In the genomic region with DNA sequence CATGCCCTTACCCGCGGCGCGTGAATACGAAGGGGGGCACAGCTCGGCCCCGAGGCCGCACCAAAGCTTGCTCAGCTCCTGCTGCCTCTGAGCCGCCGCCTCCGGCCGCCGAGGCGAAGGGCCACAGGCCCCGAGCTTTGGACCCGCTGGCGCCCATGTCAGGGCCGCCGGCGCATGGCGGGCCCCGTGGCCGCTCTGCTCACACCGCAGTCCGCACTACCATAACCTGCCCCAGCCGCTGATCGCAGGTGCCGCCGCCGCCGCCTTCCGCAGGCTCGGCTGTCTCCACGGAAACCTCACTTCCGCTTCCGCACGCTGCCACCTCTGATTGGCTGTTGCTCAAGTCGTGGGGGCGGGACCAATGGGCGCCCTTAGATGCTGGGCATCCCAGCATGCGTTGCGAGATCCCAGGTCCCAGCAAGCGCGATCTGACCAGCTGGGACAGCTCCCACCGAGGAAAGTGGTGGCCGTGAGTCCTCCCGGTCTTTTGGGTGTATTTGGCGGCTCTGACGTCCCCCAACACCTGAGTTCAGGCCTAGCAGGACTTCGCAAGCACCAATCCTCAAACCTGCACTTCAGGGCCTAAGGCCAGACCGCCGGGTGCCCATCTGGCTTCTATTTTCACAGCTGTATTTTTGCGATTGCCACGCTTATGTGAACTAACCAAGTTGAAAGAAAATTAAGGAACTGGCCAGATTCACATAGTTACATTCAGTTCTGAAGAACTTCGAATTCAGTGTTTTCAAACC, we compare ENCODE assay signal across 1 cellular context.
TF ChIP-seq lines count a peak whose summit lies in the region.

A gene with protein sequence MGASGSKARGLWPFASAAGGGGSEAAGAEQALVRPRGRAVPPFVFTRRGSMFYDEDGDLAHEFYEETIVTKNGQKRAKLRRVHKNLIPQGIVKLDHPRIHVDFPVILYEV (minus strand): TSS at position 281 of the 749 bp plus-strand sequence. CDS start 124 bp downstream, at position 157.

TF ChIP-seq in HEK293, 187 proteins besides CTCF, POLR2A, EP300 and RAD21 (continued from another document):
- TF ChIP-seq, protein P1, sequence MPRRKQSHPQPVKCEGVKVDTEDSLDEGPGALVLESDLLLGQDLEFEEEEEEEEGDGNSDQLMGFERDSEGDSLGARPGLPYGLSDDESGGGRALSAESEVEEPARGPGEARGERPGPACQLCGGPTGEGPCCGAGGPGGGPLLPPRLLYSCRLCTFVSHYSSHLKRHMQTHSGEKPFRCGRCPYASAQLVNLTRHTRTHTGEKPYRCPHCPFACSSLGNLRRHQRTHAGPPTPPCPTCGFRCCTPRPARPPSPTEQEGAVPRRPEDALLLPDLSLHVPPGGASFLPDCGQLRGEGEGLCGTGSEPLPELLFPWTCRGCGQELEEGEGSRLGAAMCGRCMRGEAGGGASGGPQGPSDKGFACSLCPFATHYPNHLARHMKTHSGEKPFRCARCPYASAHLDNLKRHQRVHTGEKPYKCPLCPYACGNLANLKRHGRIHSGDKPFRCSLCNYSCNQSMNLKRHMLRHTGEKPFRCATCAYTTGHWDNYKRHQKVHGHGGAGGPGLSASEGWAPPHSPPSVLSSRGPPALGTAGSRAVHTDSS (tag by site-specific recombination; IDR thresholded peaks at IDR 0.05): no peak
- TF ChIP-seq TRIM28 (IDR thresholded peaks at IDR 0.05; ENCODE audit: borderline replicate concordance, low read length) (no peak), ZNF654 (tag by site-specific recombination; IDR thresholded peaks at IDR 0.05; ENCODE audit: low read depth) (no peak), ZNF174 (tag by site-specific recombination; IDR thresholded peaks at IDR 0.05) (no peak), ZNF138 (tag by site-specific recombination; IDR thresholded peaks at IDR 0.05; ENCODE audit: borderline replicate concordance) (no peak), ZNF214 (tag by site-specific recombination; IDR thresholded peaks at IDR 0.05; ENCODE audit: borderline replicate concordance) (no peak), ZNF366 (tag by site-specific recombination; conservative IDR thresholded peaks at IDR 0.05) (no peak), KLF7 (tag by site-specific recombination; IDR thresholded peaks at IDR 0.05; ENCODE audit: borderline replicate concordance) (no peak), ZNF747 (tag by site-specific recombination; IDR thresholded peaks at IDR 0.05) (no peak), SP7 (tag by site-specific recombination; IDR thresholded peaks at IDR 0.05) (no peak), MZF1 (tag by site-specific recombination; IDR thresholded peaks at IDR 0.05; ENCODE audit: borderline replicate concordance) (no peak), ZNF175 (tag by site-specific recombination; IDR thresholded peaks at IDR 0.05) (no peak), ZNF658 (tag by site-specific recombination; IDR thresholded peaks at IDR 0.05) (no peak), ZNF529 (tag by site-specific recombination; IDR thresholded peaks at IDR 0.05; ENCODE audit: insufficient replicate concordance) (no peak), EGR2 (tag by site-specific recombination; IDR thresholded peaks at IDR 0.05; ENCODE audit: low read depth) (no peak), ZNF830 (tag by site-specific recombination; IDR thresholded peaks at IDR 0.05; ENCODE audit: low read depth) (no peak), TCF7L2 (IDR thresholded peaks at IDR 0.05; ENCODE audit: borderline replicate concordance, low read depth, low read length) (no peak), ZNF76 (tag by site-specific recombination; IDR thresholded peaks at IDR 0.05; ENCODE audit: borderline replicate concordance, low read depth) (peak; percentile 92), MEIS1 (CRISPR knock-in tag; IDR thresholded peaks at IDR 0.05; ENCODE audit: borderline replicate concordance) (no peak), ZNF404 (tag by site-specific recombination; IDR thresholded peaks at IDR 0.05) (no peak)
- TF ChIP-seq, protein P2, sequence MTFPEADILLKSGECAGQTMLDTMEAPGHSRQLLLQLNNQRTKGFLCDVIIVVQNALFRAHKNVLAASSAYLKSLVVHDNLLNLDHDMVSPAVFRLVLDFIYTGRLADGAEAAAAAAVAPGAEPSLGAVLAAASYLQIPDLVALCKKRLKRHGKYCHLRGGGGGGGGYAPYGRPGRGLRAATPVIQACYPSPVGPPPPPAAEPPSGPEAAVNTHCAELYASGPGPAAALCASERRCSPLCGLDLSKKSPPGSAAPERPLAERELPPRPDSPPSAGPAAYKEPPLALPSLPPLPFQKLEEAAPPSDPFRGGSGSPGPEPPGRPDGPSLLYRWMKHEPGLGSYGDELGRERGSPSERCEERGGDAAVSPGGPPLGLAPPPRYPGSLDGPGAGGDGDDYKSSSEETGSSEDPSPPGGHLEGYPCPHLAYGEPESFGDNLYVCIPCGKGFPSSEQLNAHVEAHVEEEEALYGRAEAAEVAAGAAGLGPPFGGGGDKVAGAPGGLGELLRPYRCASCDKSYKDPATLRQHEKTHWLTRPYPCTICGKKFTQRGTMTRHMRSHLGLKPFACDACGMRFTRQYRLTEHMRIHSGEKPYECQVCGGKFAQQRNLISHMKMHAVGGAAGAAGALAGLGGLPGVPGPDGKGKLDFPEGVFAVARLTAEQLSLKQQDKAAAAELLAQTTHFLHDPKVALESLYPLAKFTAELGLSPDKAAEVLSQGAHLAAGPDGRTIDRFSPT (tag by site-specific recombination; IDR thresholded peaks at IDR 0.05): 0 out of 2 replicates have a peak, but pooled peaks have one; percentile 33
- TF ChIP-seq, protein P3, sequence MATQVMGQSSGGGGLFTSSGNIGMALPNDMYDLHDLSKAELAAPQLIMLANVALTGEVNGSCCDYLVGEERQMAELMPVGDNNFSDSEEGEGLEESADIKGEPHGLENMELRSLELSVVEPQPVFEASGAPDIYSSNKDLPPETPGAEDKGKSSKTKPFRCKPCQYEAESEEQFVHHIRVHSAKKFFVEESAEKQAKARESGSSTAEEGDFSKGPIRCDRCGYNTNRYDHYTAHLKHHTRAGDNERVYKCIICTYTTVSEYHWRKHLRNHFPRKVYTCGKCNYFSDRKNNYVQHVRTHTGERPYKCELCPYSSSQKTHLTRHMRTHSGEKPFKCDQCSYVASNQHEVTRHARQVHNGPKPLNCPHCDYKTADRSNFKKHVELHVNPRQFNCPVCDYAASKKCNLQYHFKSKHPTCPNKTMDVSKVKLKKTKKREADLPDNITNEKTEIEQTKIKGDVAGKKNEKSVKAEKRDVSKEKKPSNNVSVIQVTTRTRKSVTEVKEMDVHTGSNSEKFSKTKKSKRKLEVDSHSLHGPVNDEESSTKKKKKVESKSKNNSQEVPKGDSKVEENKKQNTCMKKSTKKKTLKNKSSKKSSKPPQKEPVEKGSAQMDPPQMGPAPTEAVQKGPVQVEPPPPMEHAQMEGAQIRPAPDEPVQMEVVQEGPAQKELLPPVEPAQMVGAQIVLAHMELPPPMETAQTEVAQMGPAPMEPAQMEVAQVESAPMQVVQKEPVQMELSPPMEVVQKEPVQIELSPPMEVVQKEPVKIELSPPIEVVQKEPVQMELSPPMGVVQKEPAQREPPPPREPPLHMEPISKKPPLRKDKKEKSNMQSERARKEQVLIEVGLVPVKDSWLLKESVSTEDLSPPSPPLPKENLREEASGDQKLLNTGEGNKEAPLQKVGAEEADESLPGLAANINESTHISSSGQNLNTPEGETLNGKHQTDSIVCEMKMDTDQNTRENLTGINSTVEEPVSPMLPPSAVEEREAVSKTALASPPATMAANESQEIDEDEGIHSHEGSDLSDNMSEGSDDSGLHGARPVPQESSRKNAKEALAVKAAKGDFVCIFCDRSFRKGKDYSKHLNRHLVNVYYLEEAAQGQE (tag by site-specific recombination; IDR thresholded peaks at IDR 0.05): peak; percentile 53; the same call in 1 of the 2 replicates
- TF ChIP-seq, protein P4, sequence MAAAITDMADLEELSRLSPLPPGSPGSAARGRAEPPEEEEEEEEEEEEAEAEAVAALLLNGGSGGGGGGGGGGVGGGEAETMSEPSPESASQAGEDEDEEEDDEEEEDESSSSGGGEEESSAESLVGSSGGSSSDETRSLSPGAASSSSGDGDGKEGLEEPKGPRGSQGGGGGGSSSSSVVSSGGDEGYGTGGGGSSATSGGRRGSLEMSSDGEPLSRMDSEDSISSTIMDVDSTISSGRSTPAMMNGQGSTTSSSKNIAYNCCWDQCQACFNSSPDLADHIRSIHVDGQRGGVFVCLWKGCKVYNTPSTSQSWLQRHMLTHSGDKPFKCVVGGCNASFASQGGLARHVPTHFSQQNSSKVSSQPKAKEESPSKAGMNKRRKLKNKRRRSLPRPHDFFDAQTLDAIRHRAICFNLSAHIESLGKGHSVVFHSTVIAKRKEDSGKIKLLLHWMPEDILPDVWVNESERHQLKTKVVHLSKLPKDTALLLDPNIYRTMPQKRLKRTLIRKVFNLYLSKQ (tag by site-specific recombination; IDR thresholded peaks at IDR 0.05; ENCODE audit: borderline replicate concordance): no peak
- TF ChIP-seq, protein P5, sequence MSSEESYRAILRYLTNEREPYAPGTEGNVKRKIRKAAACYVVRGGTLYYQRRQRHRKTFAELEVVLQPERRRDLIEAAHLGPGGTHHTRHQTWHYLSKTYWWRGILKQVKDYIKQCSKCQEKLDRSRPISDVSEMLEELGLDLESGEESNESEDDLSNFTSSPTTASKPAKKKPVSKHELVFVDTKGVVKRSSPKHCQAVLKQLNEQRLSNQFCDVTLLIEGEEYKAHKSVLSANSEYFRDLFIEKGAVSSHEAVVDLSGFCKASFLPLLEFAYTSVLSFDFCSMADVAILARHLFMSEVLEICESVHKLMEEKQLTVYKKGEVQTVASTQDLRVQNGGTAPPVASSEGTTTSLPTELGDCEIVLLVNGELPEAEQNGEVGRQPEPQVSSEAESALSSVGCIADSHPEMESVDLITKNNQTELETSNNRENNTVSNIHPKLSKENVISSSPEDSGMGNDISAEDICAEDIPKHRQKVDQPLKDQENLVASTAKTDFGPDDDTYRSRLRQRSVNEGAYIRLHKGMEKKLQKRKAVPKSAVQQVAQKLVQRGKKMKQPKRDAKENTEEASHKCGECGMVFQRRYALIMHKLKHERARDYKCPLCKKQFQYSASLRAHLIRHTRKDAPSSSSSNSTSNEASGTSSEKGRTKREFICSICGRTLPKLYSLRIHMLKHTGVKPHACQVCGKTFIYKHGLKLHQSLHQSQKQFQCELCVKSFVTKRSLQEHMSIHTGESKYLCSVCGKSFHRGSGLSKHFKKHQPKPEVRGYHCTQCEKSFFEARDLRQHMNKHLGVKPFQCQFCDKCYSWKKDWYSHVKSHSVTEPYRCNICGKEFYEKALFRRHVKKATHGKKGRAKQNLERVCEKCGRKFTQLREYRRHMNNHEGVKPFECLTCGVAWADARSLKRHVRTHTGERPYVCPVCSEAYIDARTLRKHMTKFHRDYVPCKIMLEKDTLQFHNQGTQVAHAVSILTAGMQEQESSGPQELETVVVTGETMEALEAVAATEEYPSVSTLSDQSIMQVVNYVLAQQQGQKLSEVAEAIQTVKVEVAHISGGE (tag by site-specific recombination; conservative IDR thresholded peaks at IDR 0.05; ENCODE audit: low read depth): peak; percentile 86
- TF ChIP-seq, protein P6, sequence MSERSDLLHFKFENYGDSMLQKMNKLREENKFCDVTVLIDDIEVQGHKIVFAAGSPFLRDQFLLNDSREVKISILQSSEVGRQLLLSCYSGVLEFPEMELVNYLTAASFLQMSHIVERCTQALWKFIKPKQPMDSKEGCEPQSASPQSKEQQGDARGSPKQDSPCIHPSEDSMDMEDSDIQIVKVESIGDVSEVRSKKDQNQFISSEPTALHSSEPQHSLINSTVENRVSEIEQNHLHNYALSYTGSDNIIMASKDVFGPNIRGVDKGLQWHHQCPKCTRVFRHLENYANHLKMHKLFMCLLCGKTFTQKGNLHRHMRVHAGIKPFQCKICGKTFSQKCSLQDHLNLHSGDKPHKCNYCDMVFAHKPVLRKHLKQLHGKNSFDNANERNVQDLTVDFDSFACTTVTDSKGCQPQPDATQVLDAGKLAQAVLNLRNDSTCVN (tag by site-specific recombination; optimal IDR thresholded peaks at IDR 0.05): peak; percentile 64
- TF ChIP-seq, protein P7, sequence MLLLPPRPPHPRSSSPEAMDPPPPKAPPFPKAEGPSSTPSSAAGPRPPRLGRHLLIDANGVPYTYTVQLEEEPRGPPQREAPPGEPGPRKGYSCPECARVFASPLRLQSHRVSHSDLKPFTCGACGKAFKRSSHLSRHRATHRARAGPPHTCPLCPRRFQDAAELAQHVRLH (tag by site-specific recombination; IDR thresholded peaks at IDR 0.05): no peak
